1 cellular context compared by ENCODE assay signal in the genomic region with DNA sequence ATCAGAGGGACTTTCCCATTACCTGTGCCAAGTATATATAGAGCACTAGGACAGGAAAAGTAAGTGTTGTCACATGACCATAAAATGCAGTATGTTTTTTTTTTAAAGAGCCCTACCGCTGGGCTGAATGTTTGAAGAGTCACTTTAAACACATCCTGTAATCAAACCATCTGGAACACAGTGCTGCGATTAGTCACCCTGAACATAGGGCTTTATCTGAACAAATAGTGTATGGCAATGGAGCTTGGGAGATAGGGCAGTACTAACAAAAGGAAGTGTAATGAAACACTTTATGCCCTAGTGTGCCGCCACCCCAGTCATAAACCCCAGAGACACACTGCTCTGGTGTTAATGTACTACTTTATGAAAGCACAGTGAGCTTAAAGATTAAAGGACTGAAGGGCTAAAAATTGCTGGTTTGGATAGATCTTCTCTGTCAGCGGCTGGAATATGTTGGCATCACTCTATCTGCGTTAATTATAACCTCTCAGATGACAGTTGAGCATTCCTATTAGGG.
A peak's percentile ranks its signal among the peaks of the same experiment; 100 is the strongest.
TF ChIP-seq lines count a peak whose summit lies in the region.

No MANE protein-coding gene starts in this region.

TF ChIP-seq in K562, 482 proteins besides CTCF, POLR2A, EP300 and RAD21 (continued from another document and continues in another):
- TF ChIP-seq, protein P1, sequence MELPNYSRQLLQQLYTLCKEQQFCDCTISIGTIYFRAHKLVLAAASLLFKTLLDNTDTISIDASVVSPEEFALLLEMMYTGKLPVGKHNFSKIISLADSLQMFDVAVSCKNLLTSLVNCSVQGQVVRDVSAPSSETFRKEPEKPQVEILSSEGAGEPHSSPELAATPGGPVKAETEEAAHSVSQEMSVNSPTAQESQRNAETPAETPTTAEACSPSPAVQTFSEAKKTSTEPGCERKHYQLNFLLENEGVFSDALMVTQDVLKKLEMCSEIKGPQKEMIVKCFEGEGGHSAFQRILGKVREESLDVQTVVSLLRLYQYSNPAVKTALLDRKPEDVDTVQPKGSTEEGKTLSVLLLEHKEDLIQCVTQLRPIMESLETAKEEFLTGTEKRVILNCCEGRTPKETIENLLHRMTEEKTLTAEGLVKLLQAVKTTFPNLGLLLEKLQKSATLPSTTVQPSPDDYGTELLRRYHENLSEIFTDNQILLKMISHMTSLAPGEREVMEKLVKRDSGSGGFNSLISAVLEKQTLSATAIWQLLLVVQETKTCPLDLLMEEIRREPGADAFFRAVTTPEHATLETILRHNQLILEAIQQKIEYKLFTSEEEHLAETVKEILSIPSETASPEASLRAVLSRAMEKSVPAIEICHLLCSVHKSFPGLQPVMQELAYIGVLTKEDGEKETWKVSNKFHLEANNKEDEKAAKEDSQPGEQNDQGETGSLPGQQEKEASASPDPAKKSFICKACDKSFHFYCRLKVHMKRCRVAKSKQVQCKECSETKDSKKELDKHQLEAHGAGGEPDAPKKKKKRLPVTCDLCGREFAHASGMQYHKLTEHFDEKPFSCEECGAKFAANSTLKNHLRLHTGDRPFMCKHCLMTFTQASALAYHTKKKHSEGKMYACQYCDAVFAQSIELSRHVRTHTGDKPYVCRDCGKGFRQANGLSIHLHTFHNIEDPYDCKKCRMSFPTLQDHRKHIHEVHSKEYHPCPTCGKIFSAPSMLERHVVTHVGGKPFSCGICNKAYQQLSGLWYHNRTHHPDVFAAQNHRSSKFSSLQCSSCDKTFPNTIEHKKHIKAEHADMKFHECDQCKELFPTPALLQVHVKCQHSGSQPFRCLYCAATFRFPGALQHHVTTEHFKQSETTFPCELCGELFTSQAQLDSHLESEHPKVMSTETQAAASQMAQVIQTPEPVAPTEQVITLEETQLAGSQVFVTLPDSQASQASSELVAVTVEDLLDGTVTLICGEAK (IDR thresholded peaks at IDR 0.05) = no peak
- TF ChIP-seq, protein P1 (CRISPR knock-in tag; IDR thresholded peaks at IDR 0.05) = no peak
- no peak for TF ChIP-seq DDX20 (tag; IDR thresholded peaks at IDR 0.05; ENCODE audit: low read depth)
- TF ChIP-seq CHD1 (IDR thresholded peaks at IDR 0.05; ENCODE audit: low read length) = no peak
- no peak for TF ChIP-seq PHF8 (IDR thresholded peaks at IDR 0.05; ENCODE audit: borderline replicate concordance, low read length)
- no peak for TF ChIP-seq CAMTA2 (CRISPR knock-in tag; conservative IDR thresholded peaks at IDR 0.05)
- no peak for TF ChIP-seq ELF4 (CRISPR knock-in tag; IDR thresholded peaks at IDR 0.05)
- TF ChIP-seq ZNF79 (CRISPR knock-in tag; IDR thresholded peaks at IDR 0.05; ENCODE audit: low read depth) = no peak
- no peak for TF ChIP-seq KLF1 (tag; IDR thresholded peaks at IDR 0.05)
- TF ChIP-seq ZSCAN29 (IDR thresholded peaks at IDR 0.05) = no peak
- TF ChIP-seq XRCC3 (IDR thresholded peaks at IDR 0.05) = no peak
- TF ChIP-seq RBM22 (IDR thresholded peaks at IDR 0.05; ENCODE audit: low read depth, low read length, poor library complexity, severe bottlenecking) = no peak
- no peak for TF ChIP-seq KLF10 (CRISPR knock-in tag; IDR thresholded peaks at IDR 0.05)
- no peak for TF ChIP-seq SREBF2 (CRISPR knock-in tag; IDR thresholded peaks at IDR 0.05)
- no peak for TF ChIP-seq E2F3 (CRISPR knock-in tag; IDR thresholded peaks at IDR 0.05)
- TF ChIP-seq, protein P2, sequence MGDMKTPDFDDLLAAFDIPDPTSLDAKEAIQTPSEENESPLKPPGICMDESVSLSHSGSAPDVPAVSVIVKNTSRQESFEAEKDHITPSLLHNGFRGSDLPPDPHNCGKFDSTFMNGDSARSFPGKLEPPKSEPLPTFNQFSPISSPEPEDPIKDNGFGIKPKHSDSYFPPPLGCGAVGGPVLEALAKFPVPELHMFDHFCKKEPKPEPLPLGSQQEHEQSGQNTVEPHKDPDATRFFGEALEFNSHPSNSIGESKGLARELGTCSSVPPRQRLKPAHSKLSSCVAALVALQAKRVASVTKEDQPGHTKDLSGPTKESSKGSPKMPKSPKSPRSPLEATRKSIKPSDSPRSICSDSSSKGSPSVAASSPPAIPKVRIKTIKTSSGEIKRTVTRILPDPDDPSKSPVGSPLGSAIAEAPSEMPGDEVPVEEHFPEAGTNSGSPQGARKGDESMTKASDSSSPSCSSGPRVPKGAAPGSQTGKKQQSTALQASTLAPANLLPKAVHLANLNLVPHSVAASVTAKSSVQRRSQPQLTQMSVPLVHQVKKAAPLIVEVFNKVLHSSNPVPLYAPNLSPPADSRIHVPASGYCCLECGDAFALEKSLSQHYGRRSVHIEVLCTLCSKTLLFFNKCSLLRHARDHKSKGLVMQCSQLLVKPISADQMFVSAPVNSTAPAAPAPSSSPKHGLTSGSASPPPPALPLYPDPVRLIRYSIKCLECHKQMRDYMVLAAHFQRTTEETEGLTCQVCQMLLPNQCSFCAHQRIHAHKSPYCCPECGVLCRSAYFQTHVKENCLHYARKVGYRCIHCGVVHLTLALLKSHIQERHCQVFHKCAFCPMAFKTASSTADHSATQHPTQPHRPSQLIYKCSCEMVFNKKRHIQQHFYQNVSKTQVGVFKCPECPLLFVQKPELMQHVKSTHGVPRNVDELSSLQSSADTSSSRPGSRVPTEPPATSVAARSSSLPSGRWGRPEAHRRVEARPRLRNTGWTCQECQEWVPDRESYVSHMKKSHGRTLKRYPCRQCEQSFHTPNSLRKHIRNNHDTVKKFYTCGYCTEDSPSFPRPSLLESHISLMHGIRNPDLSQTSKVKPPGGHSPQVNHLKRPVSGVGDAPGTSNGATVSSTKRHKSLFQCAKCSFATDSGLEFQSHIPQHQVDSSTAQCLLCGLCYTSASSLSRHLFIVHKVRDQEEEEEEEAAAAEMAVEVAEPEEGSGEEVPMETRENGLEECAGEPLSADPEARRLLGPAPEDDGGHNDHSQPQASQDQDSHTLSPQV (IDR thresholded peaks at IDR 0.05) = peak; percentile 58
- TF ChIP-seq SAFB2 (IDR thresholded peaks at IDR 0.05; ENCODE audit: borderline replicate concordance, low read depth, low read length, severe bottlenecking) = no peak
- no peak for TF ChIP-seq ZNF347 (CRISPR knock-in tag; IDR thresholded peaks at IDR 0.05; ENCODE audit: low read depth)
- TF ChIP-seq HNRNPUL1 (IDR thresholded peaks at IDR 0.05; ENCODE audit: low read length) = no peak
- peak; percentile 60; the same call in 1 of the 2 replicates for TF ChIP-seq CREB1 (IDR thresholded peaks at IDR 0.05)
- no peak for TF ChIP-seq CREB1 (CRISPR knock-in tag; IDR thresholded peaks at IDR 0.05)
- no peak for TF ChIP-seq SNIP1 (IDR thresholded peaks at IDR 0.05; ENCODE audit: low read depth)
- TF ChIP-seq PHF20 (IDR thresholded peaks at IDR 0.05; ENCODE audit: partially characterized antibody) = no peak
- no peak for TF ChIP-seq NELFE (IDR thresholded peaks at IDR 0.05; ENCODE audit: insufficient read depth, insufficient read length)
- no peak for TF ChIP-seq IRF2 (CRISPR knock-in tag; IDR thresholded peaks at IDR 0.05)
- no peak for TF ChIP-seq GTF2E2 (tag; IDR thresholded peaks at IDR 0.05)
- TF ChIP-seq ZNF699 (CRISPR knock-in tag; IDR thresholded peaks at IDR 0.05; ENCODE audit: insufficient replicate concordance) = no peak
- peak; percentile 89 for TF ChIP-seq RAD51 (IDR thresholded peaks at IDR 0.05; ENCODE audit: borderline replicate concordance, low read depth)
- no peak for TF ChIP-seq SRSF7 (optimal IDR thresholded peaks at IDR 0.05; ENCODE audit: low read depth, low read length)
- TF ChIP-seq NFE2L1 (tag; IDR thresholded peaks at IDR 0.05; ENCODE audit: borderline replicate concordance, low read depth) = no peak
- TF ChIP-seq, protein P3, sequence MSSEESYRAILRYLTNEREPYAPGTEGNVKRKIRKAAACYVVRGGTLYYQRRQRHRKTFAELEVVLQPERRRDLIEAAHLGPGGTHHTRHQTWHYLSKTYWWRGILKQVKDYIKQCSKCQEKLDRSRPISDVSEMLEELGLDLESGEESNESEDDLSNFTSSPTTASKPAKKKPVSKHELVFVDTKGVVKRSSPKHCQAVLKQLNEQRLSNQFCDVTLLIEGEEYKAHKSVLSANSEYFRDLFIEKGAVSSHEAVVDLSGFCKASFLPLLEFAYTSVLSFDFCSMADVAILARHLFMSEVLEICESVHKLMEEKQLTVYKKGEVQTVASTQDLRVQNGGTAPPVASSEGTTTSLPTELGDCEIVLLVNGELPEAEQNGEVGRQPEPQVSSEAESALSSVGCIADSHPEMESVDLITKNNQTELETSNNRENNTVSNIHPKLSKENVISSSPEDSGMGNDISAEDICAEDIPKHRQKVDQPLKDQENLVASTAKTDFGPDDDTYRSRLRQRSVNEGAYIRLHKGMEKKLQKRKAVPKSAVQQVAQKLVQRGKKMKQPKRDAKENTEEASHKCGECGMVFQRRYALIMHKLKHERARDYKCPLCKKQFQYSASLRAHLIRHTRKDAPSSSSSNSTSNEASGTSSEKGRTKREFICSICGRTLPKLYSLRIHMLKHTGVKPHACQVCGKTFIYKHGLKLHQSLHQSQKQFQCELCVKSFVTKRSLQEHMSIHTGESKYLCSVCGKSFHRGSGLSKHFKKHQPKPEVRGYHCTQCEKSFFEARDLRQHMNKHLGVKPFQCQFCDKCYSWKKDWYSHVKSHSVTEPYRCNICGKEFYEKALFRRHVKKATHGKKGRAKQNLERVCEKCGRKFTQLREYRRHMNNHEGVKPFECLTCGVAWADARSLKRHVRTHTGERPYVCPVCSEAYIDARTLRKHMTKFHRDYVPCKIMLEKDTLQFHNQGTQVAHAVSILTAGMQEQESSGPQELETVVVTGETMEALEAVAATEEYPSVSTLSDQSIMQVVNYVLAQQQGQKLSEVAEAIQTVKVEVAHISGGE (CRISPR knock-in tag; IDR thresholded peaks at IDR 0.05) = no peak; a peak in 1 of 6 replicates
- TF ChIP-seq MAZ (CRISPR knock-in tag; conservative IDR thresholded peaks at IDR 0.05 in 1 of 2, IDR thresholded peaks at IDR 0.05 in 1 of 2) = peak in 1 of 2 experiments; percentile 39; a peak in 1 of 4 replicates
- TF ChIP-seq ZNF3 (CRISPR knock-in tag; IDR thresholded peaks at IDR 0.05) = no peak
- TF ChIP-seq CXXC5 (CRISPR knock-in tag; IDR thresholded peaks at IDR 0.05) = no peak; the same call in 1 of the 2 replicates
- TF ChIP-seq ZBED1 (IDR thresholded peaks at IDR 0.05) = no peak
- TF ChIP-seq, protein P4, sequence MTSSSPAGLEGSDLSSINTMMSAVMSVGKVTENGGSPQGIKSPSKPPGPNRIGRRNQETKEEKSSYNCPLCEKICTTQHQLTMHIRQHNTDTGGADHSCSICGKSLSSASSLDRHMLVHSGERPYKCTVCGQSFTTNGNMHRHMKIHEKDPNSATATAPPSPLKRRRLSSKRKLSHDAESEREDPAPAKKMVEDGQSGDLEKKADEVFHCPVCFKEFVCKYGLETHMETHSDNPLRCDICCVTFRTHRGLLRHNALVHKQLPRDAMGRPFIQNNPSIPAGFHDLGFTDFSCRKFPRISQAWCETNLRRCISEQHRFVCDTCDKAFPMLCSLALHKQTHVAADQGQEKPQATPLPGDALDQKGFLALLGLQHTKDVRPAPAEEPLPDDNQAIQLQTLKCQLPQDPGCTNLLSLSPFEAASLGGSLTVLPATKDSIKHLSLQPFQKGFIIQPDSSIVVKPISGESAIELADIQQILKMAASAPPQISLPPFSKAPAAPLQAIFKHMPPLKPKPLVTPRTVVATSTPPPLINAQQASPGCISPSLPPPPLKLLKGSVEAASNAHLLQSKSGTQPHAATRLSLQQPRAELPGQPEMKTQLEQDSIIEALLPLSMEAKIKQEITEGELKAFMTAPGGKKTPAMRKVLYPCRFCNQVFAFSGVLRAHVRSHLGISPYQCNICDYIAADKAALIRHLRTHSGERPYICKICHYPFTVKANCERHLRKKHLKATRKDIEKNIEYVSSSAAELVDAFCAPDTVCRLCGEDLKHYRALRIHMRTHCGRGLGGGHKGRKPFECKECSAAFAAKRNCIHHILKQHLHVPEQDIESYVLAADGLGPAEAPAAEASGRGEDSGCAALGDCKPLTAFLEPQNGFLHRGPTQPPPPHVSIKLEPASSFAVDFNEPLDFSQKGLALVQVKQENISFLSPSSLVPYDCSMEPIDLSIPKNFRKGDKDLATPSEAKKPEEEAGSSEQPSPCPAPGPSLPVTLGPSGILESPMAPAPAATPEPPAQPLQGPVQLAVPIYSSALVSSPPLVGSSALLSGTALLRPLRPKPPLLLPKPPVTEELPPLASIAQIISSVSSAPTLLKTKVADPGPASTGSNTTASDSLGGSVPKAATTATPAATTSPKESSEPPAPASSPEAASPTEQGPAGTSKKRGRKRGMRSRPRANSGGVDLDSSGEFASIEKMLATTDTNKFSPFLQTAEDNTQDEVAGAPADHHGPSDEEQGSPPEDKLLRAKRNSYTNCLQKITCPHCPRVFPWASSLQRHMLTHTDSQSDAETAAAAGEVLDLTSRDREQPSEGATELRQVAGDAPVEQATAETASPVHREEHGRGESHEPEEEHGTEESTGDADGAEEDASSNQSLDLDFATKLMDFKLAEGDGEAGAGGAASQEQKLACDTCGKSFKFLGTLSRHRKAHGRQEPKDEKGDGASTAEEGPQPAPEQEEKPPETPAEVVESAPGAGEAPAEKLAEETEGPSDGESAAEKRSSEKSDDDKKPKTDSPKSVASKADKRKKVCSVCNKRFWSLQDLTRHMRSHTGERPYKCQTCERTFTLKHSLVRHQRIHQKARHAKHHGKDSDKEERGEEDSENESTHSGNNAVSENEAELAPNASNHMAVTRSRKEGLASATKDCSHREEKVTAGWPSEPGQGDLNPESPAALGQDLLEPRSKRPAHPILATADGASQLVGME (CRISPR knock-in tag; IDR thresholded peaks at IDR 0.05) = no peak
- TF ChIP-seq ETV5 (CRISPR knock-in tag; IDR thresholded peaks at IDR 0.05; ENCODE audit: low read depth) = no peak
- TF ChIP-seq, protein P5, sequence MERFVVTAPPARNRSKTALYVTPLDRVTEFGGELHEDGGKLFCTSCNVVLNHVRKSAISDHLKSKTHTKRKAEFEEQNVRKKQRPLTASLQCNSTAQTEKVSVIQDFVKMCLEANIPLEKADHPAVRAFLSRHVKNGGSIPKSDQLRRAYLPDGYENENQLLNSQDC (CRISPR knock-in tag; IDR thresholded peaks at IDR 0.05) = no peak
